Comparison of ENCODE assay signal across 16 cellular contexts in the genomic region with DNA sequence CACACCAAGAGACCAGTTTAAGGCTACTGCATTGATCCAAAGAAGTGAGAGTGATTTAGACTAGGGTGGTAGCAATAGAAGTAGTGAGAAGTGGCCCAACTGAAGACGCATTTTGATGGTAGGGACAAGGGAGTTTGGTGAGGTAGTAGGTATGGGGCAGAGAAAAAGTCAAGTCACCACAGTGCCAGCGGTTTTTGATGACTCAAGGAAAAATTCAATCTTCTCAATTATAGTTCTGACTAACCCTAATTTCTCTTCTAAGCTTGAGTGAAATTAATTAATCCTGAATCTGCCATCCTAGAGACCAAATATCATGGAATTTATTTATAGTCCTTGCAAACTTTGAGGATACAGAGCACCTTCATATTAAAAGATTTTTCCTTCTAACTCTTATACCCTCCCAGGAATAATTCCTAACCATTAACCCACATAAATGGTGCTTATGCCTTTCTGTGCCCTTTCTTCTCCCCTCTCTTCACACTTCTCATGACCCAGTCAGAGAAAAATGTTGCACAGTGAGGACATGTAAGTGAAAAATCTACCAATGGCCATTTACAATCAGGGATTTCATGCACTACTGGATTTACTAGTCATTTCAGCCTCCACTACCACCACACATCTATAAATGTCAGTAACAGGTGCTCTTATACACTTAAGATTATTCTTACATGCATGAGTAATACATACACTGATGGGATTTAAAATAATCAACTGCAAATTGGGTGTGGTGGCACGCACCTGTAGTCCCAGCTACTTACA.
"Had no signal": no experiment of that assay in that cellular context is flagged by ENCODE, and none has a peak within 500 bp of the region (broad histone marks: within the 10 kb centered on the region; RNA-seq: fewer than 3 reads in every experiment).

No MANE protein-coding gene starts in this region.

- H3K27me3 ChIP-seq: dorsolateral prefrontal cortex, esophagus muscularis mucosa, neutrophil, spleen had no signal

- H3K9me3 Mint-ChIP-seq: activated CD8-positive, alpha-beta T cell treated with anti-CD3 and anti-CD28 coated beads for 36 hours had no signal

- H3K36me3 ChIP-seq: neutrophil, spleen had no signal

- H3K4me1 ChIP-seq: esophagus muscularis mucosa, spleen had no signal

- H3K27ac ChIP-seq: dorsolateral prefrontal cortex, esophagus muscularis mucosa, neutrophil, spleen, VCaP had no signal

- H3K9me3 ChIP-seq: esophagus muscularis mucosa, neutrophil, spleen had no signal

- DNase-seq: activated CD4-positive, alpha-beta T cell treated with anti-CD3 and anti-CD28 coated beads for 36 hours; activated CD8-positive, alpha-beta memory T cell treated with anti-CD3 and anti-CD28 coated beads, Interleukin-2, amount 50 U/mL, for 4 hours; activated CD8-positive, alpha-beta T cell treated with anti-CD3 and anti-CD28 coated beads for 36 hours; aorta; dorsolateral prefrontal cortex; left colon; naive thymus-derived CD4-positive, alpha-beta T cell; right cardiac atrium; spleen; stimulated activated CD4-positive, alpha-beta T cell treated with anti-CD3 and anti-CD28 coated beads, Interleukin-1b, Interleukin-23, amount 100 ng/mL, for 48 hours; stimulated activated naive CD4-positive, alpha-beta T cell had no signal

- H3K27ac Mint-ChIP-seq: activated CD4-positive, alpha-beta T cell treated with anti-CD3 and anti-CD28 coated beads for 36 hours; activated CD8-positive, alpha-beta T cell treated with anti-CD3 and anti-CD28 coated beads for 36 hours had no signal

- H3K4me3 ChIP-seq: dorsolateral prefrontal cortex, esophagus muscularis mucosa, spleen had no signal

- H3K27me3 Mint-ChIP-seq: activated CD4-positive, alpha-beta T cell treated with anti-CD3 and anti-CD28 coated beads for 36 hours; activated CD8-positive, alpha-beta T cell treated with anti-CD3 and anti-CD28 coated beads for 36 hours; naive thymus-derived CD4-positive, alpha-beta T cell had no signal

- FAIRE-seq: bronchial epithelial cell, endometrium had no signal

- H3K4me3 Mint-ChIP-seq: activated CD4-positive, alpha-beta T cell treated with anti-CD3 and anti-CD28 coated beads for 36 hours; activated CD8-positive, alpha-beta T cell treated with anti-CD3 and anti-CD28 coated beads for 36 hours; naive thymus-derived CD4-positive, alpha-beta T cell had no signal

- ATAC-seq: activated CD8-positive, alpha-beta T cell treated with anti-CD3 and anti-CD28 coated beads for 36 hours; left colon; naive thymus-derived CD4-positive, alpha-beta T cell; right cardiac atrium had no signal
